Comparison of ENCODE assay signal across 1 cellular context in genomic region chr3:195868866-195869412, GRCh38.
TF ChIP-seq lines count a peak whose summit lies in the region.

No MANE protein-coding gene starts in this region.

TF ChIP-seq in HepG2, 621 proteins besides CTCF, POLR2A, EP300 and RAD21:
- TF ChIP-seq DDIT3 (CRISPR knock-in tag; IDR thresholded peaks at IDR 0.05) (no peak), NCOA2 (CRISPR knock-in tag; IDR thresholded peaks at IDR 0.05) (no peak), ZFP1 (CRISPR knock-in tag; IDR thresholded peaks at IDR 0.05) (no peak), FOSL2 (CRISPR knock-in tag; IDR thresholded peaks at IDR 0.05) (no peak), ZNF549 (CRISPR knock-in tag; IDR thresholded peaks at IDR 0.05) (no peak), ZSCAN9 (CRISPR knock-in tag; IDR thresholded peaks at IDR 0.05; ENCODE audit: borderline replicate concordance) (no peak), ZNF614 (CRISPR knock-in tag; IDR thresholded peaks at IDR 0.05; ENCODE audit: borderline replicate concordance) (no peak)
TF ChIP-seq in HepG2: peak in this region for 0.
